Comparison of ENCODE assay signal across 1 cellular context in genomic region chr6:2940010-2940850, GRCh38.
A peak's percentile ranks its signal among the peaks of the same experiment; 100 is the strongest.
TF ChIP-seq lines count a peak whose summit lies in the region.

No MANE protein-coding gene starts in this region.

TF ChIP-seq in GM12878, 131 proteins besides CTCF, POLR2A, EP300 and RAD21 (continues in another document):
- TF ChIP-seq ZNF592 (IDR thresholded peaks at IDR 0.05) (no peak; the same call in 1 of the 2 replicates), FOS (IDR thresholded peaks at IDR 0.05; ENCODE audit: borderline replicate concordance, extremely low read depth, insufficient read length) (no peak), GATAD2B (conservative IDR thresholded peaks at IDR 0.05; ENCODE audit: low read depth) (peak; percentile 86), HDGF (IDR thresholded peaks at IDR 0.05) (no peak), ZNF217 (IDR thresholded peaks at IDR 0.05) (peak; percentile 99), KAT2A (conservative IDR thresholded peaks at IDR 0.05; ENCODE audit: control insufficient read depth, low read depth, low read length) (no peak), MYB (IDR thresholded peaks at IDR 0.05; ENCODE audit: borderline replicate concordance, low read depth, low read length) (no peak), ZBTB33 (IDR thresholded peaks at IDR 0.05) (no peak), ZNF207 (IDR thresholded peaks at IDR 0.05; ENCODE audit: borderline replicate concordance) (no peak; the same call in 1 of the 2 replicates), SMARCA5 (IDR thresholded peaks at IDR 0.05) (peak; percentile 38; the same call in 1 of the 2 replicates), POU2F2 (IDR thresholded peaks at IDR 0.05; ENCODE audit: borderline replicate concordance, low read depth, low read length) (peak; percentile 86), MEF2B (IDR thresholded peaks at IDR 0.05; ENCODE audit: partially characterized antibody, poor library complexity, severe bottlenecking) (peak; percentile 91), RELA (IDR thresholded peaks at IDR 0.05; ENCODE audit: borderline replicate concordance, partially characterized antibody) (peak; percentile 40), HDAC2 (IDR thresholded peaks at IDR 0.05) (no peak), ZNF622 (IDR thresholded peaks at IDR 0.05) (no peak), BMI1 (IDR thresholded peaks at IDR 0.05; ENCODE audit: borderline replicate concordance) (peak; percentile 75; the same call in 1 of the 2 replicates), IRF4 (IDR thresholded peaks at IDR 0.05; ENCODE audit: low read depth, low read length) (peak; percentile 99), ESRRA (IDR thresholded peaks at IDR 0.05; ENCODE audit: low read length) (no peak), IKZF1 (conservative IDR thresholded peaks at IDR 0.05) (peak; percentile 89), SKIL (IDR thresholded peaks at IDR 0.05; ENCODE audit: low read depth, poor library complexity, severe bottlenecking) (peak; percentile 100), SMAD5 (IDR thresholded peaks at IDR 0.05; ENCODE audit: low read depth) (no peak), SMAD1 (IDR thresholded peaks at IDR 0.05; ENCODE audit: low read depth, partially characterized antibody) (peak; percentile 75), ETV6 (conservative IDR thresholded peaks at IDR 0.05 in 1 of 2, IDR thresholded peaks at IDR 0.05 in 1 of 2; ENCODE audit: borderline replicate concordance in 1 of 2, low read depth in 1 of 2) (peak in 1 of 2 experiments; percentile 88; a peak in 1 of 4 replicates), SIN3A (IDR thresholded peaks at IDR 0.05; ENCODE audit: low read depth, low read length) (no peak), RB1 (IDR thresholded peaks at IDR 0.05; ENCODE audit: borderline replicate concordance) (no peak), STAT3 (IDR thresholded peaks at IDR 0.05; ENCODE audit: low read depth, low read length) (no peak), CBX3 (IDR thresholded peaks at IDR 0.05; ENCODE audit: borderline replicate concordance, low read depth) (no peak), NR2C2 (IDR thresholded peaks at IDR 0.05; ENCODE audit: borderline replicate concordance, control insufficient read depth, insufficient read length, low read depth) (no peak), CREB1 (IDR thresholded peaks at IDR 0.05; ENCODE audit: low read depth) (peak; percentile 77), PML (IDR thresholded peaks at IDR 0.05; ENCODE audit: low read length) (peak; percentile 91), BRCA1 (IDR thresholded peaks at IDR 0.05; ENCODE audit: low read depth, low read length) (no peak), ZNF384 (IDR thresholded peaks at IDR 0.05; ENCODE audit: borderline replicate concordance, low read depth, low read length) (no peak), SREBF1 (IDR thresholded peaks at IDR 0.05; ENCODE audit: low read length) (peak; percentile 71), ZZZ3 (IDR thresholded peaks at IDR 0.05; ENCODE audit: control insufficient read depth, insufficient read length, low read depth) (no peak), PAX8 (IDR thresholded peaks at IDR 0.05) (no peak), CBFB (IDR thresholded peaks at IDR 0.05; ENCODE audit: low read depth) (peak; percentile 86)
- TF ChIP-seq, protein P1, sequence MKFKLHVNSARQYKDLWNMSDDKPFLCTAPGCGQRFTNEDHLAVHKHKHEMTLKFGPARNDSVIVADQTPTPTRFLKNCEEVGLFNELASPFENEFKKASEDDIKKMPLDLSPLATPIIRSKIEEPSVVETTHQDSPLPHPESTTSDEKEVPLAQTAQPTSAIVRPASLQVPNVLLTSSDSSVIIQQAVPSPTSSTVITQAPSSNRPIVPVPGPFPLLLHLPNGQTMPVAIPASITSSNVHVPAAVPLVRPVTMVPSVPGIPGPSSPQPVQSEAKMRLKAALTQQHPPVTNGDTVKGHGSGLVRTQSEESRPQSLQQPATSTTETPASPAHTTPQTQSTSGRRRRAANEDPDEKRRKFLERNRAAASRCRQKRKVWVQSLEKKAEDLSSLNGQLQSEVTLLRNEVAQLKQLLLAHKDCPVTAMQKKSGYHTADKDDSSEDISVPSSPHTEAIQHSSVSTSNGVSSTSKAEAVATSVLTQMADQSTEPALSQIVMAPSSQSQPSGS (IDR thresholded peaks at IDR 0.05; ENCODE audit: low read length) = peak; percentile 98
- TF ChIP-seq, protein P2, sequence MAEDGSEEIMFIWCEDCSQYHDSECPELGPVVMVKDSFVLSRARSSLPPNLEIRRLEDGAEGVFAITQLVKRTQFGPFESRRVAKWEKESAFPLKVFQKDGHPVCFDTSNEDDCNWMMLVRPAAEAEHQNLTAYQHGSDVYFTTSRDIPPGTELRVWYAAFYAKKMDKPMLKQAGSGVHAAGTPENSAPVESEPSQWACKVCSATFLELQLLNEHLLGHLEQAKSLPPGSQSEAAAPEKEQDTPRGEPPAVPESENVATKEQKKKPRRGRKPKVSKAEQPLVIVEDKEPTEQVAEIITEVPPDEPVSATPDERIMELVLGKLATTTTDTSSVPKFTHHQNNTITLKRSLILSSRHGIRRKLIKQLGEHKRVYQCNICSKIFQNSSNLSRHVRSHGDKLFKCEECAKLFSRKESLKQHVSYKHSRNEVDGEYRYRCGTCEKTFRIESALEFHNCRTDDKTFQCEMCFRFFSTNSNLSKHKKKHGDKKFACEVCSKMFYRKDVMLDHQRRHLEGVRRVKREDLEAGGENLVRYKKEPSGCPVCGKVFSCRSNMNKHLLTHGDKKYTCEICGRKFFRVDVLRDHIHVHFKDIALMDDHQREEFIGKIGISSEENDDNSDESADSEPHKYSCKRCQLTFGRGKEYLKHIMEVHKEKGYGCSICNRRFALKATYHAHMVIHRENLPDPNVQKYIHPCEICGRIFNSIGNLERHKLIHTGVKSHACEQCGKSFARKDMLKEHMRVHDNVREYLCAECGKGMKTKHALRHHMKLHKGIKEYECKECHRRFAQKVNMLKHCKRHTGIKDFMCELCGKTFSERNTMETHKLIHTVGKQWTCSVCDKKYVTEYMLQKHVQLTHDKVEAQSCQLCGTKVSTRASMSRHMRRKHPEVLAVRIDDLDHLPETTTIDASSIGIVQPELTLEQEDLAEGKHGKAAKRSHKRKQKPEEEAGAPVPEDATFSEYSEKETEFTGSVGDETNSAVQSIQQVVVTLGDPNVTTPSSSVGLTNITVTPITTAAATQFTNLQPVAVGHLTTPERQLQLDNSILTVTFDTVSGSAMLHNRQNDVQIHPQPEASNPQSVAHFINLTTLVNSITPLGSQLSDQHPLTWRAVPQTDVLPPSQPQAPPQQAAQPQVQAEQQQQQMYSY (CRISPR knock-in tag; IDR thresholded peaks at IDR 0.05) = no peak
- TF ChIP-seq, protein P3, sequence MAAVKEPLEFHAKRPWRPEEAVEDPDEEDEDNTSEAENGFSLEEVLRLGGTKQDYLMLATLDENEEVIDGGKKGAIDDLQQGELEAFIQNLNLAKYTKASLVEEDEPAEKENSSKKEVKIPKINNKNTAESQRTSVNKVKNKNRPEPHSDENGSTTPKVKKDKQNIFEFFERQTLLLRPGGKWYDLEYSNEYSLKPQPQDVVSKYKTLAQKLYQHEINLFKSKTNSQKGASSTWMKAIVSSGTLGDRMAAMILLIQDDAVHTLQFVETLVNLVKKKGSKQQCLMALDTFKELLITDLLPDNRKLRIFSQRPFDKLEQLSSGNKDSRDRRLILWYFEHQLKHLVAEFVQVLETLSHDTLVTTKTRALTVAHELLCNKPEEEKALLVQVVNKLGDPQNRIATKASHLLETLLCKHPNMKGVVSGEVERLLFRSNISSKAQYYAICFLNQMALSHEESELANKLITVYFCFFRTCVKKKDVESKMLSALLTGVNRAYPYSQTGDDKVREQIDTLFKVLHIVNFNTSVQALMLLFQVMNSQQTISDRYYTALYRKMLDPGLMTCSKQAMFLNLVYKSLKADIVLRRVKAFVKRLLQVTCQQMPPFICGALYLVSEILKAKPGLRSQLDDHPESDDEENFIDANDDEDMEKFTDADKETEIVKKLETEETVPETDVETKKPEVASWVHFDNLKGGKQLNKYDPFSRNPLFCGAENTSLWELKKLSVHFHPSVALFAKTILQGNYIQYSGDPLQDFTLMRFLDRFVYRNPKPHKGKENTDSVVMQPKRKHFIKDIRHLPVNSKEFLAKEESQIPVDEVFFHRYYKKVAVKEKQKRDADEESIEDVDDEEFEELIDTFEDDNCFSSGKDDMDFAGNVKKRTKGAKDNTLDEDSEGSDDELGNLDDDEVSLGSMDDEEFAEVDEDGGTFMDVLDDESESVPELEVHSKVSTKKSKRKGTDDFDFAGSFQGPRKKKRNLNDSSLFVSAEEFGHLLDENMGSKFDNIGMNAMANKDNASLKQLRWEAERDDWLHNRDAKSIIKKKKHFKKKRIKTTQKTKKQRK (IDR thresholded peaks at IDR 0.05; ENCODE audit: low read depth, low read length) = no peak
- TF ChIP-seq, protein P4, sequence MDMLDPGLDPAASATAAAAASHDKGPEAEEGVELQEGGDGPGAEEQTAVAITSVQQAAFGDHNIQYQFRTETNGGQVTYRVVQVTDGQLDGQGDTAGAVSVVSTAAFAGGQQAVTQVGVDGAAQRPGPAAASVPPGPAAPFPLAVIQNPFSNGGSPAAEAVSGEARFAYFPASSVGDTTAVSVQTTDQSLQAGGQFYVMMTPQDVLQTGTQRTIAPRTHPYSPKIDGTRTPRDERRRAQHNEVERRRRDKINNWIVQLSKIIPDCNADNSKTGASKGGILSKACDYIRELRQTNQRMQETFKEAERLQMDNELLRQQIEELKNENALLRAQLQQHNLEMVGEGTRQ (IDR thresholded peaks at IDR 0.05; ENCODE audit: borderline replicate concordance, low read depth, low read length) = no peak
- TF ChIP-seq, protein P5, sequence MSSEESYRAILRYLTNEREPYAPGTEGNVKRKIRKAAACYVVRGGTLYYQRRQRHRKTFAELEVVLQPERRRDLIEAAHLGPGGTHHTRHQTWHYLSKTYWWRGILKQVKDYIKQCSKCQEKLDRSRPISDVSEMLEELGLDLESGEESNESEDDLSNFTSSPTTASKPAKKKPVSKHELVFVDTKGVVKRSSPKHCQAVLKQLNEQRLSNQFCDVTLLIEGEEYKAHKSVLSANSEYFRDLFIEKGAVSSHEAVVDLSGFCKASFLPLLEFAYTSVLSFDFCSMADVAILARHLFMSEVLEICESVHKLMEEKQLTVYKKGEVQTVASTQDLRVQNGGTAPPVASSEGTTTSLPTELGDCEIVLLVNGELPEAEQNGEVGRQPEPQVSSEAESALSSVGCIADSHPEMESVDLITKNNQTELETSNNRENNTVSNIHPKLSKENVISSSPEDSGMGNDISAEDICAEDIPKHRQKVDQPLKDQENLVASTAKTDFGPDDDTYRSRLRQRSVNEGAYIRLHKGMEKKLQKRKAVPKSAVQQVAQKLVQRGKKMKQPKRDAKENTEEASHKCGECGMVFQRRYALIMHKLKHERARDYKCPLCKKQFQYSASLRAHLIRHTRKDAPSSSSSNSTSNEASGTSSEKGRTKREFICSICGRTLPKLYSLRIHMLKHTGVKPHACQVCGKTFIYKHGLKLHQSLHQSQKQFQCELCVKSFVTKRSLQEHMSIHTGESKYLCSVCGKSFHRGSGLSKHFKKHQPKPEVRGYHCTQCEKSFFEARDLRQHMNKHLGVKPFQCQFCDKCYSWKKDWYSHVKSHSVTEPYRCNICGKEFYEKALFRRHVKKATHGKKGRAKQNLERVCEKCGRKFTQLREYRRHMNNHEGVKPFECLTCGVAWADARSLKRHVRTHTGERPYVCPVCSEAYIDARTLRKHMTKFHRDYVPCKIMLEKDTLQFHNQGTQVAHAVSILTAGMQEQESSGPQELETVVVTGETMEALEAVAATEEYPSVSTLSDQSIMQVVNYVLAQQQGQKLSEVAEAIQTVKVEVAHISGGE (CRISPR knock-in tag; IDR thresholded peaks at IDR 0.05) = no peak
